In the genomic region with DNA sequence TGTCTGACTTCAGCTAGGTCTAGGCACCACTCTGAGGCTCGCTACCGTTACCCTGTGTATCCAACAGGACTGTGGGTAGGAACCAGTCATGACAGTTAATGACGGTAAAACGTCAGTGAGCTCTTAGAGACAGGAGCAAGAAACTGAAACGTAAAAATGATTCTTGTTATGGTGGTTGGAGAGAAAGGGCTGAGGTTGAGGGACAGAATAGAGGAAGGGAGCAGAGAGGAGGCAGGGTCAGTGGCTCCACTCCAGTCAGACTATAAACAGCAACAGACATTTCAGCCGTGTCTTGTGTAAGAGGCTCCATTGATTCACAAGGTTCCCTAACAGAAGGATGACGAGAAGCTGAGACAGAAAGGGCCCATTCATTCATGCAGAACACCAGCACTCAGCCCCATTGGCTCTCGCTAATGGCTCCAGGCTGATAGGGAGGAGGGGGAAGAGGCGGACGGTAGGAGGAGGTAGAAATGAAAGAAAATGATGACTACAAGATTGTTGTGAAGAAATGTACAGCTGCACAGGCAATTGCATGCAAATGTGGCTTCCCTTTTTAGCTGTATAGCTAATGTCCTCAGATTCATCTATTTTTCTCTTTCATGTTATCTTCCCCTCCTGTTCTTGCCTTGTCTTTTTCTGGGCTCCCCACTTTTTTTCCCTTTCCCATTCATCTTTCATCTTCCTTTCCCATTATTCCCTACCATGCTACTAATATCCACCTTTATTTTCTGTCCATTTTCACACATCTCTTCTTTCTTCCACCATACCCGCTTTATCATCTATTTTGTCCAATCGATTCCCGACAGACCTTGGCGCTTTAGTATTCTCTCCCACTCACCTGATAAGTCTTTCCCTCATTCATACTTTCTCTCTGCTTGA, we compare ENCODE assay signal across 8 cellular contexts. TPM values are rescaled to one million over a fixed set of nuclear protein-coding genes. Genes with fewer than 3 reads are reported as not detected.
DNase-seq lines count a peak whose midpoint lies in the region; ATAC-seq and TF ChIP-seq lines count a peak whose summit lies in the region.

No MANE protein-coding gene starts in this region.

- DNase-seq in GM12865 (ENCODE audit: low read depth) (peak; percentile 96), anterior cingulate cortex (lab: John Stamatoyannopoulos, UW) (peak in 51 of 58 donors; percentile 9 to 91 (median 54)), left kidney (ENCODE audit: low read depth, low spot score) (peak; percentile 50), SW 1271 (lab: John Stamatoyannopoulos, UW) (no peak), H4 (ENCODE audit: low spot score) (no peak), A172 (ENCODE audit: low spot score) (no peak)

- ATAC-seq in GM21367 (IDR thresholded peaks at IDR 0.05; ENCODE audit: unreplicated experiment) (peak; percentile 54), HG03575 (IDR thresholded peaks at IDR 0.05; ENCODE audit: extremely low read depth, insufficient number of reproducible peaks, low FRiP score, unreplicated experiment) (peak; percentile 35)

- peak overlapping the region; percentile 58 for H3K4me3 ChIP-seq in GM12865 (ENCODE audit: low read depth, low read length)

- no peak for TF ChIP-seq CTCF in GM12865 (IDR thresholded peaks at IDR 0.05; ENCODE audit: insufficient read depth, low read depth, low read length, missing control alignments)

RNA-seq across cellular contexts. Expression of gene ETS1, which starts 34.3 kb away (rescaled TPM):
- total RNA-seq in H4 (2014; rRNA removed; shearing (Covaris generic)): 23.2 and 27.7 TPM in 2 replicates
- total RNA-seq in A172 (2014; rRNA removed; shearing (Covaris generic)): 39.4 and 45.4 TPM in 2 replicates

Comparison
In these comparisons a context has a peak if more than half of its experiments do, and no peak if none do; other contexts are left out.
1. DNase-seq: peak in GM12865 (single experiment), anterior cingulate cortex (51 of 58) and left kidney (single experiment); none in SW 1271 (0 of 2), H4 (single experiment) and A172 (single experiment).